ENCODE assay signal across 16 cellular contexts in the genomic region with DNA sequence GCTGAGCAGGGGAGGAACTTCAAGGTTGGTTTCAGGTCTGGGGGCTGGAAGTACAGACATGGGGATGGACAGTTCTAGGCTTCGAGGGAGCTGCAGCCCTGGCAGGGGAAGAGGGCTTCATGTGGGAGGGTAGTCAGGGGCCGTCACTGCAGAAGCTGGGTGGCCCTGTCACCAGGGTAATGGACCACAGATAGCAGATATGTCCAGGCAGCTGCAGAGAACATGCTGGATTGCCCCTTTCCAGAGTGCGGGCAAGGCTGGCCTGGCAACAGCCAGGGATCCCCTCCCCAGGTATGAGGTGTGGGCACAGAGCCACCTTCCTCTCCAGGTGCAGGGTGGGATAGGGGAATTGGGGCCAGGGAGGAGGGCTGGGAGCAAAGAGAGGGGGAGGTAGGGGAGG.
"Had no signal": no experiment of that assay in that cellular context is flagged by ENCODE, and none has a peak within 500 bp of the region (broad histone marks: within the 10 kb centered on the region; RNA-seq: fewer than 3 reads in every experiment).

No MANE protein-coding gene starts in this region.

- H3K27ac ChIP-seq: colonic mucosa, dorsolateral prefrontal cortex, heart left ventricle, psoas muscle, right lobe of liver, thyroid gland had no signal

- H3K4me1 ChIP-seq: colonic mucosa, right lobe of liver had no signal

- H3K27me3 ChIP-seq: colonic mucosa, dorsolateral prefrontal cortex, right lobe of liver, thyroid gland had no signal

- H3K36me3 ChIP-seq: colonic mucosa, heart left ventricle, right lobe of liver, thyroid gland had no signal

- ATAC-seq: esophagus mucosa; heart left ventricle; natural killer cell; psoas muscle; right lobe of liver; stimulated activated effector memory CD8-positive, alpha-beta T cell treated with anti-CD3 and anti-CD28 coated beads, Interleukin-12 subunit alpha, Interleukin-12 subunit beta, amount 100 ng/mL, for 72 hours had no signal

- H3K4me3 ChIP-seq: colonic mucosa, dorsolateral prefrontal cortex, heart left ventricle, psoas muscle, right lobe of liver, thyroid gland had no signal

- H3K9me3 ChIP-seq: colonic mucosa, heart left ventricle, psoas muscle, right lobe of liver, thyroid gland had no signal

- DNase-seq: colonic mucosa; dorsolateral prefrontal cortex; effector CD8-positive, alpha-beta T cell; heart left ventricle; hippocampal formation; kidney glomerular epithelial cell; natural killer cell; occipital lobe; psoas muscle; retina; right lobe of liver; stimulated activated CD4-positive, alpha-beta T cell treated with anti-CD3 and anti-CD28 coated beads, Interleukin-4, amount 100 ng/mL, for 1 hour; stimulated activated CD8-positive, alpha-beta memory T cell treated with anti-CD3 and anti-CD28 coated beads, Interleukin-4, amount 100 ng/mL, for 48 hours; thyroid gland had no signal
